2 cellular contexts compared by ENCODE assay signal in genomic region chr2:97660775-97661417, GRCh38.
TF ChIP-seq lines count a peak whose summit lies in the region.

No MANE protein-coding gene starts in this region.

TF ChIP-seq in HepG2, 621 proteins besides CTCF, POLR2A, EP300 and RAD21:
- TF ChIP-seq TERF1 (CRISPR knock-in tag; IDR thresholded peaks at IDR 0.05): no peak
- TF ChIP-seq ZUFSP (CRISPR knock-in tag; IDR thresholded peaks at IDR 0.05; ENCODE audit: borderline replicate concordance): no peak
- TF ChIP-seq KDM5B (CRISPR knock-in tag; IDR thresholded peaks at IDR 0.05; ENCODE audit: borderline replicate concordance): 0 out of 2 replicates have a peak, but pooled peaks have one; percentile 44
- peak; percentile 67 for TF ChIP-seq AGO2 (optimal IDR thresholded peaks at IDR 0.05; ENCODE audit: low read depth, low read length)
- TF ChIP-seq ZNF768 (CRISPR knock-in tag; IDR thresholded peaks at IDR 0.05): peak; percentile 11; the same call in 1 of the 2 replicates
- TF ChIP-seq MATR3 (CRISPR knock-in tag; IDR thresholded peaks at IDR 0.05): no peak
- 0 out of 2 replicates have a peak, but pooled peaks have one; percentile 4 for TF ChIP-seq ZFP91 (CRISPR knock-in tag; IDR thresholded peaks at IDR 0.05; ENCODE audit: borderline replicate concordance)
- no peak for TF ChIP-seq CAMTA2 (CRISPR knock-in tag; IDR thresholded peaks at IDR 0.05; ENCODE audit: borderline replicate concordance)
- TF ChIP-seq ZNF256 (CRISPR knock-in tag; conservative IDR thresholded peaks at IDR 0.05): no peak
- no peak for TF ChIP-seq EHMT2 (IDR thresholded peaks at IDR 0.05; ENCODE audit: borderline replicate concordance, low read depth, low read length)
- TF ChIP-seq IRF2 (CRISPR knock-in tag; IDR thresholded peaks at IDR 0.05): no peak
- TF ChIP-seq TSC22D2 (CRISPR knock-in tag; IDR thresholded peaks at IDR 0.05; ENCODE audit: borderline replicate concordance): no peak

TF ChIP-seq in WTC11, 78 proteins besides CTCF, POLR2A, EP300 and RAD21:
- TF ChIP-seq NFE2L1 (CRISPR knock-in tag; IDR thresholded peaks at IDR 0.05): no peak
- TF ChIP-seq PREB (CRISPR knock-in tag; IDR thresholded peaks at IDR 0.05; ENCODE audit: borderline replicate concordance): no peak
- no peak for TF ChIP-seq ZNF425 (CRISPR knock-in tag; conservative IDR thresholded peaks at IDR 0.05)
- no peak for TF ChIP-seq ZNF263 (CRISPR knock-in tag; IDR thresholded peaks at IDR 0.05; ENCODE audit: low read depth)
- TF ChIP-seq ETV6 (CRISPR knock-in tag; IDR thresholded peaks at IDR 0.05): no peak
- no peak for TF ChIP-seq USF1 (CRISPR knock-in tag; IDR thresholded peaks at IDR 0.05)
- no peak for TF ChIP-seq ERG (CRISPR knock-in tag; IDR thresholded peaks at IDR 0.05)
- no peak for TF ChIP-seq PRDM15 (CRISPR knock-in tag; IDR thresholded peaks at IDR 0.05)
